ENCODE assay signal across 16 cellular contexts in the genomic region with DNA sequence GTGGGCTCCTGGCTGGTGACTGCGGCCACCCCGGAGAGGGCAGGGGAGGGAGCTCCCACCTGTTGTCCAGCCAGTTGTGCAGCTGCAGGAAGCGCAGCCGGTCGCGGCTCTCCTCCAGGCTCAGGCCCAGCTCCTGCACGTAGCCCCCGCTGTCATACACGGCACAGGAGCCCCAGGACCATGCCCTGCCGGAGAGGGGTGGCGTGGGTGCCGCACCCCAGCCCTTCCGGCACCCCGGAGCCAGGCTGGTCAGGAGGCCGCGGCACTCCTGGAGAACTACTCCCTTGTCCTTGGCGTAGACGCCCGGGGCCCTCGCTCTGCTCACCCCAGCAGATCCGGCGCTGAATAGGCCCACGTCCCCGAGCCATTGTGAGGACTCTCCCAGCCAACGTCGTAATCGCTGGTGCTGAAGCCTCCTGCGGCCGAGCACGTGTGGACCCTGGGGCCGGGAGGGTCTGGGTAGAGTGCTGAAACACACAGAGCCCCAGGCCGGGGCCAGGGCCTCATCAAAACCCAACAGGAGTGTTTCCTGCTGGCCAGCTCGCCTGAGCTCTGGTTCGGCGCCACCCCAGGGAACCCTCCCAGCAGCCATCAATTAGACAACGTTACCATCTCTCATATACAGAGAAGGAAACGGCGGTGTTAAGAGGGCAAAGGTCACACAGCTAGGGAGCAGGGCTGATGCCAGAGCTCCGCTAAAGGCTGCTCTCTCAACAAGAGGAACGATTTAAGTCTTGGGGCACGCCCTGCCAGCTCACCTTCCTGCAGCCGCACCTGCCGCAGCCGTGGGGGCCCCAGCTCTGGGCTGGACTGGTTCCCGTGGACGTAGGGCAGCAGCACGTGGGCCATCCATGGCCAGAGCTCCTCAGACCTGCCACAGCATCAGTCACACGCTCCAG. TPM values are rescaled to one million over a fixed set of nuclear protein-coding genes. Genes with fewer than 3 reads are reported as not detected.
DNase-seq lines count a peak whose midpoint lies in the region; ATAC-seq and TF ChIP-seq lines count a peak whose summit lies in the region.
"Had no signal": no experiment of that assay in that cellular context is flagged by ENCODE, and none has a peak within 500 bp of the region (broad histone marks: within the 10 kb centered on the region; RNA-seq: fewer than 3 reads in every experiment).

No MANE protein-coding gene starts in this region.

- H3K4me1 ChIP-seq in HUES48 (ENCODE audit: control insufficient read depth, insufficient read depth, low read length) (peaks cover 4% of the 10 kb centered on the region; the same call in 1 of the 2 replicates), colonic mucosa (peaks cover 4% of the 10 kb centered on the region), smooth muscle cell (ENCODE audit: low read depth) (peaks cover 8% of the 10 kb centered on the region)

- TF ChIP-seq CTCF in colonic mucosa (IDR thresholded peaks at IDR 0.05) (no peak), smooth muscle cell (IDR thresholded peaks at IDR 0.05; ENCODE audit: borderline replicate concordance, insufficient read depth, poor library complexity, severe bottlenecking) (no peak)

- no peak overlapping the region for H2AFZ ChIP-seq in smooth muscle cell (ENCODE audit: low read depth)

- H3F3A ChIP-seq in smooth muscle cell (ENCODE audit: low read depth), result peaks cover 12% of the 10 kb centered on the region

- H3K4me3 ChIP-seq in HUES48 (ENCODE audit: low read depth, low read length) (peak overlapping the region; percentile 64), colonic mucosa (peak overlapping the region; percentile 39), smooth muscle cell (peak overlapping the region; percentile 29)
- H3K4me3 ChIP-seq: prostate gland had no signal

- peaks cover 53% of the 10 kb centered on the region for H4K20me1 ChIP-seq in smooth muscle cell (ENCODE audit: low read depth)

- no peaks in the 10 kb centered on the region for H3K79me2 ChIP-seq in smooth muscle cell (ENCODE audit: low read depth)

- H3K27ac ChIP-seq in HUES48 (ENCODE audit: low read depth, low read length) (peak overlapping the region; percentile 28), colonic mucosa (peak overlapping the region; percentile 84), smooth muscle cell (ENCODE audit: low read depth) (no peak overlapping the region)
- H3K27ac ChIP-seq: HL-60 had no signal

- ATAC-seq in left colon (peak; percentile 49), GM21360 (IDR thresholded peaks at IDR 0.05; ENCODE audit: unreplicated experiment) (no peak), HG03175 (IDR thresholded peaks at IDR 0.05; ENCODE audit: unreplicated experiment) (no peak)

- 84% methylated on average over 48 of the region's 48 CpGs for WGBS in smooth muscle cell (ENCODE audit: low lambda C conversion rate)

- H3K27me3 ChIP-seq in HUES48 (ENCODE audit: control insufficient read depth, insufficient read depth, low read length) (no peaks in the 10 kb centered on the region), colonic mucosa (no peaks in the 10 kb centered on the region), smooth muscle cell (ENCODE audit: low read depth) (no peaks in the 10 kb centered on the region)

- DNase-seq in colonic mucosa (peak; percentile 90), left colon (peak; percentile 81 to 88), smooth muscle cell (lab: John Stamatoyannopoulos, UW; ENCODE audit: unreplicated experiment) (no peak), globus pallidus (ENCODE audit: low spot score) (no peak)
- no peak for DNase-seq in stimulated activated naive CD4-positive, alpha-beta T cell (lab: John Stamatoyannopoulos, UW)
- DNase-seq: activated CD8-positive, alpha-beta T cell treated with anti-CD3 and anti-CD28 coated beads, Interleukin-2, amount 10 ng/mL, durations not matched to agents 7 days and 5 days; activated naive CD4-positive, alpha-beta T cell; NCI-H226; stimulated activated naive CD8-positive, alpha-beta T cell treated with anti-CD3 and anti-CD28 coated beads, Interleukin-15, amount 100 ng/mL, for 72 hours; T1000 had no signal

- peaks cover 38% of the 10 kb centered on the region for H3K36me3 ChIP-seq in HUES48 (ENCODE audit: control insufficient read depth, insufficient read depth, low read length)
- H3K36me3 ChIP-seq in colonic mucosa, result peaks cover 2% of the 10 kb centered on the region
- no peaks in the 10 kb centered on the region for H3K36me3 ChIP-seq in smooth muscle cell (ENCODE audit: low read depth)

- peak overlapping the region; percentile 56 for H3K9ac ChIP-seq in HUES48 (ENCODE audit: low read depth, low read length)
- peak overlapping the region; percentile 74 to 81 for H3K9ac ChIP-seq in colonic mucosa (ENCODE audit: low read depth in 2 of 2, low read length in 2 of 2)
- no peak overlapping the region for H3K9ac ChIP-seq in smooth muscle cell (ENCODE audit: low read depth)

- H3K9me3 ChIP-seq in HUES48 (ENCODE audit: control insufficient read depth, insufficient read depth, low read length) (no peaks in the 10 kb centered on the region), colonic mucosa (no peaks in the 10 kb centered on the region), smooth muscle cell (replicated peaks; ENCODE audit: low read depth) (no peaks in the 10 kb centered on the region)
- H3K9me3 ChIP-seq: prostate gland had no signal

- peak overlapping the region; percentile 80 for H3K4me2 ChIP-seq in smooth muscle cell

- intact Hi-C loops in colonic mucosa (cut with DNase I) (no loop called here), left colon (cut with DNase I, micrococcal nuclease) (no loop called here)

RNA-seq across cellular contexts. Expression of gene PKD1, which starts 43.7 kb away (rescaled TPM):
- 10 to 100 TPM; 48.2 to 83.5 TPM for total RNA-seq in colonic mucosa
- 10 to 100 TPM; 75.1 to 76.7 TPM for total RNA-seq in left colon
- 68.2 and 70.1 TPM in 2 replicates for total RNA-seq in smooth muscle cell
- 47.9 and 71.3 TPM in 2 replicates for polyA plus RNA-seq in smooth muscle cell

RNA-seq across cellular contexts. Expression of gene TSC2, which starts 44.2 kb away (rescaled TPM):
- total RNA-seq in colonic mucosa (100 to 1,000 TPM in 1 of 2 donors, 10 to 100 TPM in 1; 75.3 to 143 TPM), left colon (100 to 1,000 TPM; 115 to 118 TPM), smooth muscle cell (29.7 and 64.5 TPM in 2 replicates)
- 74.7 and 110 TPM in 2 replicates for polyA plus RNA-seq in smooth muscle cell

RNA-seq across cellular contexts. Expression of gene NTHL1, which starts 44.3 kb away (rescaled TPM):
- total RNA-seq in colonic mucosa, result 10 to 100 TPM; 30.1 to 96.8 TPM
- 10 to 100 TPM; 27.3 to 29.5 TPM for total RNA-seq in left colon
- 14.6 and 23.8 TPM in 2 replicates for total RNA-seq in smooth muscle cell
- 36.5 and 39.3 TPM in 2 replicates for polyA plus RNA-seq in smooth muscle cell

RNA-seq across cellular contexts. Expression of gene RAB26, which starts 56.5 kb away (rescaled TPM):
- total RNA-seq in colonic mucosa (10 to 100 TPM; 18.2 to 24.5 TPM), left colon (10 to 100 TPM; 24.9 to 27.2 TPM), smooth muscle cell (not detected in 2 replicates)
- 1.3 and 3.4 TPM in 2 replicates for polyA plus RNA-seq in smooth muscle cell
- total RNA-seq: CD4-positive, CD25-positive, alpha-beta regulatory T cell had no signal

Comparison
In these comparisons a context has a peak if more than half of its experiments do, and no peak if none do; other contexts are left out.
1. DNase-seq: peak in colonic mucosa (single experiment) and left colon (2 of 2); none in smooth muscle cell (single experiment), globus pallidus (single experiment) and stimulated activated naive CD4-positive, alpha-beta T cell (0 of 6).
2. Peak in every context shown above with its lines, with median percentiles within 50 percentile points of each other: H3K4me3 ChIP-seq.